8 cellular contexts compared by ENCODE assay signal in the genomic region with DNA sequence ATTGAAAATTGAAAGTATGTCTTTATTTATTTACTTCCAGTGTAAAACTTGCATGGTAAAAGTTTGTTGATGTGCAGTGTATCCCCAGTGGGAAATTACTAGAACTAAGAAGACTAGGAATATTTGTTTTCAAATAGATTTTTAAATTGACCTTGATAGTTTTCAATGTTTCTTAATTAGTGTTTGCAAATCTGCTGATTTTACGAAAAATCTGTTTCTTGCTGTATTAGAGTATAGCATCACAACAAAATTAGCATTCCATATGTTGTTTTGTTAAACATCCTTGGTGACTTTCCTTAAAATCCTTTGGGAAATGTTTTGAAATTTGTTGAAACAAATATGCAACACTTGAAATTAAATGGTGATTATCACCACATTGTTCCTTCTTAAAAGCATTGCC.
"Had no signal": no experiment of that assay in that cellular context is flagged by ENCODE, and none has a peak within 500 bp of the region (broad histone marks: within the 10 kb centered on the region; RNA-seq: fewer than 3 reads in every experiment).

No MANE protein-coding gene starts in this region.

- FAIRE-seq: G401.6, GM12891, GM12892, GM18507, GM19239 had no signal

- H3K4me3 ChIP-seq: GM12878 had no signal

- ATAC-seq: GM12878 had no signal

- DNase-seq: GDM1, GF-D8 had no signal
